Comparison of ENCODE assay signal across 11 cellular contexts in genomic region chr1:66982561-66983285, GRCh38. TPM values are rescaled to one million over a fixed set of nuclear protein-coding genes. Genes with fewer than 3 reads are reported as not detected.
DNase-seq lines count a peak whose midpoint lies in the region; ATAC-seq lines count a peak whose summit lies in the region.
"Had no signal": no experiment of that assay in that cellular context is flagged by ENCODE, and none has a peak within 500 bp of the region (broad histone marks: within the 10 kb centered on the region; RNA-seq: fewer than 3 reads in every experiment).

No MANE protein-coding gene starts in this region.

- peak overlapping the region in 8 of 9 donors; percentile 22 to 94 (median 85) for H3K27ac Mint-ChIP-seq in naive thymus-derived CD4-positive, alpha-beta T cell
- H3K27ac Mint-ChIP-seq: WTC11 had no signal

- intact Hi-C loops in naive thymus-derived CD4-positive, alpha-beta T cell (cut with micrococcal nuclease), result loop anchor here (2.0 to 5.0 kb wide), 8 partner anchors 14 to 450 kb away; partner anchors contain the start of genes SLC35D1 (in 2 of the 2) and SERBP1 (in 1 of the 2)

- H3K36me3 ChIP-seq in naive thymus-derived CD4-positive, alpha-beta T cell (ENCODE audit: control insufficient read depth in 2 of 3, insufficient read depth in 3 of 3, low read length in 3 of 3), result peaks cover 14 to 34% (median 25%) of the 10 kb centered on the region in 3 experiments

- no peaks in the 10 kb centered on the region for H3K9me3 ChIP-seq in naive thymus-derived CD4-positive, alpha-beta T cell (ENCODE audit: control insufficient read depth in 2 of 3, low read length in 3 of 3)

- peaks cover 9 to 31% (median 17%) of the 10 kb centered on the region in 5 donors for H3K36me3 Mint-ChIP-seq in naive thymus-derived CD4-positive, alpha-beta T cell

- DNase-seq in naive thymus-derived CD4-positive, alpha-beta T cell, result no peak
- DNase-seq in mucosa of gallbladder (ENCODE audit: low spot score), result no peak
- no peak for DNase-seq in AML-193 (lab: John Stamatoyannopoulos, UW)
- no peak for DNase-seq in DMS79 (lab: John Stamatoyannopoulos, UW)
- DNase-seq: NCI-H1930; stimulated activated CD4-positive, alpha-beta T cell treated with anti-CD3 and anti-CD28 coated beads, Interleukin-2, amount 100 ng/mL, for 24 hours; substantia nigra had no signal

- ATAC-seq in GM18907 (IDR thresholded peaks at IDR 0.05; ENCODE audit: unreplicated experiment), result peak; percentile 67
- peak; percentile 53 for ATAC-seq in GM21528 (IDR thresholded peaks at IDR 0.05; ENCODE audit: low FRiP score, unreplicated experiment)
- peak; percentile 62 for ATAC-seq in HG03432 (IDR thresholded peaks at IDR 0.05; ENCODE audit: unreplicated experiment)
- no peak for ATAC-seq in naive thymus-derived CD4-positive, alpha-beta T cell
- ATAC-seq: WTC11 had no signal

- CTCF ChIA-PET in naive thymus-derived CD4-positive, alpha-beta T cell (lab: Charles Lee), result interaction anchor here (1.1 kb wide), 1 partner anchor 167 kb away, joined by 3 read pairs; no protein-coding TSS in a partner anchor

- H3K4me3 Mint-ChIP-seq in naive thymus-derived CD4-positive, alpha-beta T cell, result peak overlapping the region in 1 of 10 donors; percentile 3
- H3K4me3 Mint-ChIP-seq: WTC11 had no signal

- no peaks in the 10 kb centered on the region for H3K9me3 Mint-ChIP-seq in naive thymus-derived CD4-positive, alpha-beta T cell
- H3K9me3 Mint-ChIP-seq: WTC11 had no signal

- peaks cover 6 to 44% (median 33%) of the 10 kb centered on the region in 7 donors for H3K4me1 Mint-ChIP-seq in naive thymus-derived CD4-positive, alpha-beta T cell
- H3K4me1 Mint-ChIP-seq: WTC11 had no signal

- peaks cover 0 to 8% of the 10 kb centered on the region in 2 donors for H3K4me1 ChIP-seq in naive thymus-derived CD4-positive, alpha-beta T cell (ENCODE audit: control insufficient read depth in 2 of 2, insufficient read depth in 2 of 2, low read length in 2 of 2)

- no peak overlapping the region for H3K27ac ChIP-seq in naive thymus-derived CD4-positive, alpha-beta T cell (ENCODE audit: low read depth, low read length)

- H3K27me3 ChIP-seq in naive thymus-derived CD4-positive, alpha-beta T cell (ENCODE audit: control insufficient read depth in 2 of 2, insufficient read depth in 2 of 2, low read length in 2 of 2), result no peaks in the 10 kb centered on the region

- POLR2A ChIA-PET in naive thymus-derived CD4-positive, alpha-beta T cell (lab: Charles Lee), result interaction anchor here (1.4 kb wide), 1 partner anchor 9 kb away, joined by 3 read pairs; no protein-coding TSS in a partner anchor

- no peaks in the 10 kb centered on the region for H3K27me3 Mint-ChIP-seq in naive thymus-derived CD4-positive, alpha-beta T cell

- H3K4me3 ChIP-seq in naive thymus-derived CD4-positive, alpha-beta T cell (ENCODE audit: low read length), result no peak overlapping the region

RNA-seq across cellular contexts. Expression of gene MIER1, which starts 57.9 kb away (rescaled TPM):
- total RNA-seq in naive thymus-derived CD4-positive, alpha-beta T cell, result 10 to 100 TPM; 51.5 to 73.6 (median 70.9) TPM
- 10 to 100 TPM; 35.8 to 48.2 TPM for polyA plus RNA-seq in naive thymus-derived CD4-positive, alpha-beta T cell
- total RNA-seq in mucosa of gallbladder, result 38.5 TPM

RNA-seq across cellular contexts. Expression of gene DNAI4, which starts 58.1 kb away (rescaled TPM):
- total RNA-seq in naive thymus-derived CD4-positive, alpha-beta T cell, result 10 to 100 TPM in 1 of 5 experiments, 1 to 10 TPM in 4; 1.3 to 10.7 (median 9.7) TPM
- 1 to 10 TPM; 2.2 to 2.3 TPM for polyA plus RNA-seq in naive thymus-derived CD4-positive, alpha-beta T cell
- total RNA-seq in mucosa of gallbladder, result 17.1 TPM
